28 cellular contexts compared by ENCODE assay signal in genomic region chr6:65189344-65189743, GRCh38.
"Had no signal": no experiment of that assay in that cellular context is flagged by ENCODE, and none has a peak within 500 bp of the region (broad histone marks: within the 10 kb centered on the region; RNA-seq: fewer than 3 reads in every experiment).

No MANE protein-coding gene starts in this region.

- H3K27ac ChIP-seq: neutrophil, pancreas, prostate gland, skin epidermis, spleen, suprapubic skin, testis, tibial artery, transverse colon, upper lobe of right lung, uterus had no signal

- H3K4me2 ChIP-seq: smooth muscle cell had no signal

- H3K4me1 ChIP-seq: pancreas, prostate gland, spleen, suprapubic skin, testis, tibial artery, transverse colon, upper lobe of right lung, uterus had no signal

- ATAC-seq: naive thymus-derived CD8-positive, alpha-beta T cell; natural killer cell treated with Interleukin-12 subunit alpha and Interleukin-12 subunit beta and Interleukin-15 and Interleukin-18, amount 100 ng/mL, for 72 hours; pancreas; right cardiac atrium; sciatic nerve; stimulated activated memory B cell treated with anti-CD40 and anti-IgM and Interleukin-4, amounts not matched to agents 10 μg/mL and 1 μg/mL and 100 μg/mL, for 72 hours; stimulated activated naive CD8-positive, alpha-beta T cell treated with anti-CD3 and anti-CD28 coated beads, Interleukin-15, amount 100 ng/mL, for 72 hours; stimulated activated naive CD8-positive, alpha-beta T cell treated with anti-CD3 and anti-CD28 coated beads, Interleukin-15, Interleukin-2, amounts not matched to agents 100 U/mL and 50 U/mL, for 24 hours; upper lobe of right lung had no signal

- H3K27me3 ChIP-seq: neutrophil, pancreas, spleen, suprapubic skin, testis, tibial artery, transverse colon, upper lobe of right lung, uterus had no signal

- H3K4me3 ChIP-seq: pancreas, prostate gland, skin epidermis, smooth muscle cell, spleen, suprapubic skin, testis, tibial artery, transverse colon, upper lobe of right lung, uterus had no signal

- H3K36me3 ChIP-seq: neutrophil, pancreas, prostate gland, spleen, suprapubic skin, tibial artery, transverse colon, upper lobe of right lung, uterus had no signal

- H3K9me3 ChIP-seq: neutrophil, pancreas, prostate gland, suprapubic skin, testis, tibial artery, transverse colon, upper lobe of right lung, uterus had no signal

- DNase-seq: naive thymus-derived CD8-positive, alpha-beta T cell; nephron progenitor cell; nucleus accumbens; pancreas; right cardiac atrium; spleen; stimulated activated CD4-positive, alpha-beta T cell treated with anti-CD3 and anti-CD28 coated beads, Interleukin-12 subunit alpha, Interleukin-12 subunit beta, amount 100 ng/mL, for 4 hours; stimulated activated CD4-positive, alpha-beta T cell treated with anti-CD3 and anti-CD28 coated beads, Interleukin-1b, Interleukin-23, amount 100 ng/mL, for 48 hours; stimulated activated CD4-positive, alpha-beta T cell treated with anti-CD3 and anti-CD28 coated beads, Interleukin-4, amount 100 ng/mL, for 1 hour; stimulated activated CD4-positive, alpha-beta T cell treated with anti-CD3 and anti-CD28 coated beads, Interleukin-4, amount 100 ng/mL, for 4 hours; stimulated activated CD8-positive, alpha-beta memory T cell treated with anti-CD3 and anti-CD28 coated beads, Interleukin-4, amount 100 ng/mL, for 48 hours; stimulated activated naive CD4-positive, alpha-beta T cell; stimulated activated naive CD8-positive, alpha-beta T cell treated with anti-CD3 and anti-CD28 coated beads, Interleukin-15, amount 100 ng/mL, for 72 hours; stimulated activated naive CD8-positive, alpha-beta T cell treated with anti-CD3 and anti-CD28 coated beads, Interleukin-15, Interleukin-2, amounts not matched to agents 100 U/mL and 50 U/mL, for 24 hours; substantia nigra; testis; tibial artery; transverse colon; upper lobe of right lung; uterus had no signal
